8 cellular contexts compared by ENCODE assay signal in the genomic region with DNA sequence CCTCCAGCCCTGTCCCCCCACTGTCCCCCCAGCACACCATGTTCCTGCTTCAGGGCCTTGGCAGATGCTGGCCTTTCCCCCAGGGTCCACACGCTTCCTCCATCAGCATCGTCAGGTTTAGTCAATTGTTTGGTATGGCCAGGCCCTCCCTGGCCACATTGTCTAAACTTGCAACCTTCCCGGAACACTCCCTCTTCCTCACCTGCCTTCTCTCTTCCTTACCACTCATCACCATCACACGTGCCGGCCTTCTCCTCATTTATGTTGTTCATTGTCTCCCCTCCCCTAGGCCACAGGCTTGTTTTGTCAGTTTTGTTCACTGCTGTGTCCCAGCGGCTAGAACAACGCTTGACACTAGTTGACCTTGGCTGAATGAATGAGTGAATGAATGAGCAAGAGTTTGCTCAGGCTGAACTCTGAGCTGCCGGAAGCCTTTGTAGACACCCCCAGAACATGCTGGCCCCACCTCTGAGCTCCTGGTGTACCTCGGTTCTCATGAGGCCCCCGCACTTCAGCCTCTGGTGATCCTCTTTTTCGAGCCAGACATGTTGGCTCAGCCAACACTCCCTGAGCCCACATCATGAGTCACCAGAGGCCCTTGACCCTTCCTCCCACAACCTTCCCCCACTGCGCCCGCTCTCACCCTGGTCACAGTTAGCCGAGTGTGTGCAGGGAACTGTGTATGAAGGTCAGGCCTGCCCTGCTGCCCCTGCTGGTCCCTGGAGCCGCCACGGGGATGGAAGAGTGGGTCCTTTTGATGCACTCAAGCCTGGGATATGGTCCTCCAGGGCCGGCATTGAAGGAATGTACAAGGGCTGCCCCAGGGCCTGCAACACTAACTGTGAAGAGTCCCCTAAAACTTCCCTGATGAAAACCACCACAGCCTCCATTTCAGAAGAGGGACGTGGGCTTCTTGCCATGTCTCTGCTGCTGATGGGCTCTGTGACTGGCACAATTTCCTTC. TPM values are rescaled to one million over a fixed set of nuclear protein-coding genes. Genes with fewer than 3 reads are reported as not detected.
A peak's percentile ranks its signal among the peaks of the same experiment; 100 is the strongest.
DNase-seq lines count a peak whose midpoint lies in the region; ATAC-seq and TF ChIP-seq lines count a peak whose summit lies in the region.

No MANE protein-coding gene starts in this region.

- 30 to 36% (median 34%) methylated on average over 16 to 18 of the region's 18 CpGs for WGBS in ovary, 3 donors

- H3K4me3 ChIP-seq in fibroblast of the aortic adventitia (ENCODE audit: low read depth, low read length) (no peak overlapping the region), ovary (no peak overlapping the region)

- TF ChIP-seq EP300 in ovary (IDR thresholded peaks at IDR 0.05): no peak

- peak; percentile 93 for DNase-seq in Caki2 (ENCODE audit: low read depth)
- peak; percentile 34 for DNase-seq in SKM-1 (lab: John Stamatoyannopoulos, UW; ENCODE audit: unreplicated experiment)
- peak; percentile 67 for DNase-seq in fibroblast of the aortic adventitia (ENCODE audit: low read depth)
- DNase-seq in ovary: peak; percentile 83 to 91 (median 87)
- DNase-seq in GM20000 (ENCODE audit: low spot score): no peak
- no peak for DNase-seq in stimulated activated naive CD4-positive, alpha-beta T cell (lab: John Stamatoyannopoulos, UW)
- no peak for DNase-seq in iPS-NIHi11 (ENCODE audit: low spot score)

- no peak for TF ChIP-seq POLR2A in ovary (IDR thresholded peaks at IDR 0.05)

- intact Hi-C loops in ovary (cut with DNase I): loop anchor here in 1 of 4 donors (10.0 kb wide), 1 partner anchor 139 kb away; no protein-coding TSS in a partner anchor

- H3K27ac ChIP-seq in ovary: peak overlapping the region; percentile 37 to 41

- H3K4me1 ChIP-seq in ovary (ENCODE audit: insufficient read depth): peaks cover 41% of the 10 kb centered on the region

- no peak for TF ChIP-seq CTCF in fibroblast of the aortic adventitia (IDR thresholded peaks at IDR 0.05; ENCODE audit: insufficient read depth, low read length)
- no peak for TF ChIP-seq CTCF in ovary (IDR thresholded peaks at IDR 0.05)
- no peak for TF ChIP-seq CTCF in GM20000 (IDR thresholded peaks at IDR 0.05; ENCODE audit: extremely low read depth, missing control alignments)

- in situ Hi-C loops in Caki2 (cut with HindIII; ENCODE audit: low pct_unique_long_range_greater_than_20kb, low sequenced_read_pairs): no loop called here

- ATAC-seq in HG02981 (IDR thresholded peaks at IDR 0.05; ENCODE audit: unreplicated experiment): no peak

- H3K36me3 ChIP-seq in ovary: no peaks in the 10 kb centered on the region

- no peaks in the 10 kb centered on the region for H3K9me3 ChIP-seq in ovary

- H3K27me3 ChIP-seq in ovary: no peaks in the 10 kb centered on the region

RNA-seq across cellular contexts. Expression of a gene that starts 57.5 kb away (rescaled TPM):
- 47.8 and 66.2 TPM in 2 replicates for total RNA-seq in Caki2 (2014; rRNA removed; shearing (Covaris generic); ENCODE audit: low replicate concordance)
- total RNA-seq in fibroblast of the aortic adventitia (ENCODE audit: low replicate concordance) (23.0 and 28.4 TPM in 2 replicates), ovary (10 to 100 TPM; 12.8 to 24.4 (median 22.4) TPM)
- 10 to 100 TPM; 12.0 to 22.2 TPM for polyA plus RNA-seq in ovary

Comparison
In these comparisons a context has a peak if more than half of its experiments do, and no peak if none do; other contexts are left out.
1. DNase-seq: peak in Caki2 (single experiment), SKM-1 (single experiment), fibroblast of the aortic adventitia (single experiment) and ovary (5 of 5); none in GM20000 (single experiment), stimulated activated naive CD4-positive, alpha-beta T cell (0 of 6) and iPS-NIHi11 (single experiment).